14 cellular contexts compared by ENCODE assay signal in the genomic region with DNA sequence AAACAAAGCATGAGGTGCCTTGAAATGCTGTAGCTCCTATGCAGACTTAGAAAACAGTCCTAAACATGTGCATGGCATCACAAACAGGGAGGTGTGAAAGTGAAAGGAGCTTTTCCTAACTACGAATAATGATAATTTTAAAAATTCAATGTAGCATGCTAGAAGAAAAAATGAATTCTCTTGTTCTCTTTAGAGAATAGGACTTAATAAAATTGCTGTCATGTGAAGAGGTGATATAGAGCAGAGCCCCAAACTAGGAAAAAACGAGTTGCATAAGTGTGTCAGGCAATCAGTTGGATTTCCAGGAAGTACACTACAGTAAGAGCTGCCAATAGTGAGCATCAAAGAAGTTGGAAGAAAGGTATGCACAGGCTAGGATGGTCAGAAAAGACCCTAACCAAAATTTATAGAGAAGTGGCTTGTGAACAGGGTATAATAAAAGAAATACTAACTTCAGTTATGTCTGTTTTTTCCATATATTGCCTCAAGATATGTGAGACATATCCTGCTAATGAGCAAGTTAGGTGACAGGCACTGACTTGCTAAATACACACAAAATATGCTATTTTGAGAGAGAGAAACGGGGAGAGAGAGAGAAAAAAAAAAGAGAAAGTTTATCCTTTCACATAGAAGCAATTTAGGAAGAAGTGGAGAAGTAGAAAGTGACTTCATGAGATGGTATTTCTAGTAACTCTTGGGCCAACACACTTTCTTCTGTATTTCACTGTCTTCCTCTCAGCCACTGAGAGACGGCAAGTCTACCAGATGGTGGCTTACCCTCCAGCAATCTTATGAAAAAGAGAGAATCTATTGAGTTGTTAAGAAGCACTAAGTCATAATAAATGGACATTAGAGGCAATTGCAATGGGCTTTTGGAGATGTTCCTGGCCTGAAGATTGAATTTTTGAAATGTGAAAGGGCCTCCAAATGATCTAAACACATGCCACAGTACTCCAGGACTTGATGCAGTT. TPM values are rescaled to one million over a fixed set of nuclear protein-coding genes. Genes with fewer than 3 reads are reported as not detected.
DNase-seq lines count a peak whose midpoint lies in the region; ATAC-seq and TF ChIP-seq lines count a peak whose summit lies in the region.
"Had no signal": no experiment of that assay in that cellular context is flagged by ENCODE, and none has a peak within 500 bp of the region (broad histone marks: within the 10 kb centered on the region; RNA-seq: fewer than 3 reads in every experiment).

No MANE protein-coding gene starts in this region.

- DNase-seq in MCF 10A (ENCODE audit: unreplicated experiment) (peak; percentile 54), breast epithelium (ENCODE audit: low spot score in 2 of 2) (no peak), SJSA1 (ENCODE audit: low read depth in 1 of 2, low spot score in 2 of 2) (no peak), dorsolateral prefrontal cortex (no peak), substantia nigra (lab: John Stamatoyannopoulos, UW) (no peak), SJCRH30 (no peak)
- DNase-seq: DMS153, NCI-H2029, NCI-H524, small intestine had no signal

- CTCF ChIA-PET in MCF 10A (lab: Yijun Ruan, JAX): interaction anchor here (2.2 kb wide), 1 partner anchor 17 kb away, joined by 13 read pairs; no protein-coding TSS in a partner anchor

- no peak for TF ChIP-seq POLR2A in breast epithelium (IDR thresholded peaks at IDR 0.05)

- POLR2A ChIA-PET in MCF 10A (lab: Yijun Ruan, JAX): interaction anchor here (0.6 to 3.4 kb wide), 11 partner anchors 10 to 1302 kb away, joined by 3 to 40 read pairs (median 8); a partner anchor contains a TSS

- intact Hi-C loops in MCF 10A (cut with micrococcal nuclease): no loop called here
- intact Hi-C loops in breast epithelium (cut with DNase I; ENCODE audit: low total_unique reads): no loop called here
- intact Hi-C loops in dorsolateral prefrontal cortex (cut with DNase I): no loop called here

- BruUV-seq in MCF 10A (replicated peaks; lab: Mats Ljungman, UMichigan): no TSS peak

- H3K36me3 Mint-ChIP-seq in MCF 10A (ENCODE audit: insufficient read depth, unreplicated experiment): peaks cover 6% of the 10 kb centered on the region

- no peaks in the 10 kb centered on the region for H3K9me3 ChIP-seq in breast epithelium
- H3K9me3 ChIP-seq in SJSA1 (replicated peaks): no peaks in the 10 kb centered on the region
- H3K9me3 ChIP-seq in SJCRH30 (replicated peaks): no peaks in the 10 kb centered on the region

- no peaks in the 10 kb centered on the region for H3K27me3 Mint-ChIP-seq in MCF 10A (ENCODE audit: insufficient read depth, unreplicated experiment)

- peak overlapping the region; percentile 44 for H3K4me3 Mint-ChIP-seq in MCF 10A (ENCODE audit: unreplicated experiment)

- no peaks in the 10 kb centered on the region for H3K4me1 ChIP-seq in breast epithelium
- peaks cover 74% of the 10 kb centered on the region for H3K4me1 ChIP-seq in SJSA1 (replicated peaks)
- H3K4me1 ChIP-seq in SJCRH30: no peaks in the 10 kb centered on the region
- H3K4me1 ChIP-seq: parathyroid adenoma had no signal

- H3K27ac Mint-ChIP-seq in MCF 10A (ENCODE audit: low read depth, unreplicated experiment): peak overlapping the region; percentile 63

- ATAC-seq in GM21723 (IDR thresholded peaks at IDR 0.05; ENCODE audit: unreplicated experiment) (no peak), HG02938 (IDR thresholded peaks at IDR 0.05; ENCODE audit: unreplicated experiment) (no peak)

- H3K4me1 Mint-ChIP-seq in MCF 10A (ENCODE audit: insufficient read depth, unreplicated experiment): peaks cover 22% of the 10 kb centered on the region

- TF ChIP-seq CTCF in MCF 10A (IDR thresholded peaks at IDR 0.05; ENCODE audit: unreplicated experiment): no peak
- TF ChIP-seq CTCF in breast epithelium (IDR thresholded peaks at IDR 0.05): no peak
- no peak for TF ChIP-seq CTCF in dorsolateral prefrontal cortex (IDR thresholded peaks at IDR 0.05 in 54 of 56, conservative IDR thresholded peaks at IDR 0.05 in 2 of 56; ENCODE audit: low read depth in 1 of 56, partially characterized antibody in 56 of 56)

- H3K27me3 ChIP-seq in breast epithelium (no peaks in the 10 kb centered on the region), SJSA1 (replicated peaks) (no peaks in the 10 kb centered on the region), dorsolateral prefrontal cortex (peaks cover 0 to 14% (median 0%) of the 10 kb centered on the region in 45 donors), SJCRH30 (no peaks in the 10 kb centered on the region)

- H3K36me3 ChIP-seq in breast epithelium (no peaks in the 10 kb centered on the region), SJSA1 (no peaks in the 10 kb centered on the region), SJCRH30 (no peaks in the 10 kb centered on the region)

- H3K4me3 ChIP-seq in breast epithelium (no peak overlapping the region), SJSA1 (no peak overlapping the region), dorsolateral prefrontal cortex (peak overlapping the region in 8 of 59 donors; percentile 2 to 20 (median 9)), SJCRH30 (no peak overlapping the region)

- peak overlapping the region in 1 of 2 donors; percentile 4 for H3K27ac ChIP-seq in breast epithelium
- H3K27ac ChIP-seq in SJSA1: peak overlapping the region; percentile 50
- H3K27ac ChIP-seq in dorsolateral prefrontal cortex: peak overlapping the region in 33 of 59 donors; percentile 0 to 98 (median 42)
- H3K27ac ChIP-seq in substantia nigra (ENCODE audit: low read depth, low read length, poor library complexity, severe bottlenecking): peak overlapping the region; percentile 35
- H3K27ac ChIP-seq in SJCRH30: no peak overlapping the region
- H3K27ac ChIP-seq: HL-60, parathyroid adenoma had no signal

- H3K9me3 Mint-ChIP-seq in MCF 10A (ENCODE audit: unreplicated experiment): no peaks in the 10 kb centered on the region

RNA-seq across cellular contexts. Expression of a gene that starts 18.1 kb away (rescaled TPM):
- 14.1 and 16.8 TPM in 2 replicates for total RNA-seq in MCF 10A (2022)
- total RNA-seq in breast epithelium: 10 to 100 TPM in 2 of 3 donors, under 1 TPM in 1; 0.80 to 33.7 (median 11.8) TPM
- 3.2 and 5.2 TPM in 2 replicates for total RNA-seq in SJSA1 (2014; rRNA removed; shearing (Covaris generic))
- total RNA-seq in dorsolateral prefrontal cortex: 10 to 100 TPM in 39 of 120 experiments, 1 to 10 TPM in 80, under 1 TPM in 1; 0.84 to 36.5 (median 7.3) TPM
- 0.15 and 0.26 TPM in 2 replicates for total RNA-seq in SJCRH30 (2014; rRNA removed; shearing (Covaris generic))
